ENCODE assay signal across 20 cellular contexts in genomic region chr4:95193391-95194224, GRCh38.
DNase-seq lines count a peak whose midpoint lies in the region; ATAC-seq and TF ChIP-seq lines count a peak whose summit lies in the region.
"Had no signal": no experiment of that assay in that cellular context is flagged by ENCODE, and none has a peak within 500 bp of the region (broad histone marks: within the 10 kb centered on the region; RNA-seq: fewer than 3 reads in every experiment).

No MANE protein-coding gene starts in this region.

- H3K9me3 Mint-ChIP-seq in nephron, result no peaks in the 10 kb centered on the region
- H3K9me3 Mint-ChIP-seq: activated naive CD4-positive, alpha-beta T cell treated with anti-CD3 and anti-CD28 coated beads, Interleukin-2, amount 50 U/mL, for 24 hours had no signal

- H3K79me2 ChIP-seq in mesendoderm (ENCODE audit: control insufficient read depth, insufficient read depth, low read length), result no peaks in the 10 kb centered on the region

- no peak overlapping the region for H3K27ac ChIP-seq in right atrium auricular region
- H3K27ac ChIP-seq in caudate nucleus (ENCODE audit: low read depth, low read length), result peak overlapping the region; percentile 93
- H3K27ac ChIP-seq in mesendoderm (ENCODE audit: low read depth, low read length), result no peak overlapping the region
- H3K27ac ChIP-seq: HL-60 had no signal

- no peak for TF ChIP-seq POLR2A in erythroblast (IDR thresholded peaks at IDR 0.05; ENCODE audit: low read length)

- no CpG with 5 or more reads among the region's 22 CpGs for WGBS in mesendoderm (ENCODE audit: extremely low coverage, insufficient coverage, low lambda C conversion rate)

- no peak overlapping the region for H2BK5ac ChIP-seq in mesendoderm (ENCODE audit: low read length)

- H3K4me2 ChIP-seq in mesendoderm (ENCODE audit: low read length), result no peak overlapping the region

- intact Hi-C loops in Right ventricle myocardium inferior (cut with DNase I), result no loop called here

- H2BK15ac ChIP-seq in mesendoderm (replicated peaks; ENCODE audit: low read depth), result no peak overlapping the region

- H2AK5ac ChIP-seq in mesendoderm (ENCODE audit: low read length), result no peak overlapping the region

- H3K27ac Mint-ChIP-seq in nephron, result peak overlapping the region; percentile 19 to 56 (median 25)
- H3K27ac Mint-ChIP-seq: activated naive CD4-positive, alpha-beta T cell treated with anti-CD3 and anti-CD28 coated beads, Interleukin-2, amount 50 U/mL, for 24 hours; effector memory CD8-positive, alpha-beta T cell had no signal

- H3K18ac ChIP-seq in mesendoderm (ENCODE audit: low read length), result no peak overlapping the region

- no peak for TF ChIP-seq CTCF in right atrium auricular region (IDR thresholded peaks at IDR 0.05)
- TF ChIP-seq CTCF in nephron (IDR thresholded peaks at IDR 0.05; ENCODE audit: unreplicated experiment in 3 of 3), result no peak

- no peak overlapping the region for H3K56ac ChIP-seq in mesendoderm (ENCODE audit: low read length)

- peaks cover 4% of the 10 kb centered on the region for H3K27me3 Mint-ChIP-seq in nephron (ENCODE audit: low read depth)
- H3K27me3 Mint-ChIP-seq: CD8-positive, alpha-beta memory T cell; effector memory CD8-positive, alpha-beta T cell had no signal

- H3K36me3 ChIP-seq in right atrium auricular region (no peaks in the 10 kb centered on the region), mesendoderm (ENCODE audit: control insufficient read depth, insufficient read depth, low read length) (no peaks in the 10 kb centered on the region)

- no peak overlapping the region for H4K5ac ChIP-seq in mesendoderm (ENCODE audit: low read length)

- H3K27me3 ChIP-seq in right atrium auricular region (no peaks in the 10 kb centered on the region), mesendoderm (ENCODE audit: insufficient read depth, low read length, poor library complexity) (no peaks in the 10 kb centered on the region)

- H3K4me3 ChIP-seq in right atrium auricular region, result no peak overlapping the region
- H3K4me3 ChIP-seq in mesendoderm (ENCODE audit: low read length), result no peak overlapping the region

- no peaks in the 10 kb centered on the region for H3K79me1 ChIP-seq in mesendoderm (ENCODE audit: low read length)

- no peak overlapping the region for H3K9ac ChIP-seq in mesendoderm (ENCODE audit: low read length)

- H2BK120ac ChIP-seq in mesendoderm (ENCODE audit: low read depth, low read length), result no peak overlapping the region

- no peak overlapping the region for H4K8ac ChIP-seq in mesendoderm (ENCODE audit: low read depth, low read length)

- peaks cover 52% of the 10 kb centered on the region for H3K36me3 Mint-ChIP-seq in nephron (ENCODE audit: low read depth)
- H3K36me3 Mint-ChIP-seq: activated naive CD4-positive, alpha-beta T cell treated with anti-CD3 and anti-CD28 coated beads, Interleukin-2, amount 50 U/mL, for 24 hours; CD8-positive, alpha-beta memory T cell had no signal

- H3K23ac ChIP-seq in mesendoderm (ENCODE audit: low read length), result no peak overlapping the region

- H3K9me3 ChIP-seq in right atrium auricular region, result no peaks in the 10 kb centered on the region

- DNase-seq in Right ventricle myocardium inferior (ENCODE audit: missing footprints) (no peak), right atrium auricular region (ENCODE audit: low spot score) (no peak), caudate nucleus (lab: John Stamatoyannopoulos, UW) (peak in 34 of 61 donors; percentile 8 to 58 (median 26)), NCI-H1048 (lab: John Stamatoyannopoulos, UW) (no peak), mesendoderm (no peak), erythroblast (lab: John Stamatoyannopoulos, UW) (no peak), UCSD-AML1 (lab: John Stamatoyannopoulos, UW; ENCODE audit: unreplicated experiment) (no peak)
- DNase-seq: ACHN; activated CD4-positive, alpha-beta T cell treated with anti-CD3 and anti-CD28 coated beads for 4 hours; activated T-cell treated with anti-CD3 and anti-CD28 coated beads for 4 hours; CD8-positive, alpha-beta memory T cell; effector memory CD8-positive, alpha-beta T cell; KG1; left colon; NCI-H1092; stimulated activated naive CD8-positive, alpha-beta T cell treated with anti-CD3 and anti-CD28 coated beads, Interleukin-15, Interleukin-2, amounts not matched to agents 100 U/mL and 50 U/mL, for 24 hours; T-helper 9 cell had no signal

- peaks cover 19% of the 10 kb centered on the region for H3K4me1 Mint-ChIP-seq in nephron

- peak; percentile 48 for ATAC-seq in Right ventricle myocardium inferior
- ATAC-seq: effector memory CD8-positive, alpha-beta T cell; left colon; stimulated activated naive CD8-positive, alpha-beta T cell treated with anti-CD3 and anti-CD28 coated beads, Interleukin-15, Interleukin-2, amounts not matched to agents 100 U/mL and 50 U/mL, for 24 hours had no signal

- no peak overlapping the region for H3K4ac ChIP-seq in mesendoderm (ENCODE audit: low read depth, low read length)

- H3K4me1 ChIP-seq in right atrium auricular region (peaks cover 0 to 3% of the 10 kb centered on the region in 2 donors), mesendoderm (ENCODE audit: control insufficient read depth, low read depth, low read length) (no peaks in the 10 kb centered on the region)

- no peak overlapping the region for H3K4me3 Mint-ChIP-seq in nephron
- H3K4me3 Mint-ChIP-seq: activated naive CD4-positive, alpha-beta T cell treated with anti-CD3 and anti-CD28 coated beads, Interleukin-2, amount 50 U/mL, for 24 hours; CD8-positive, alpha-beta memory T cell; effector memory CD8-positive, alpha-beta T cell had no signal

Comparison
In these comparisons a context has a peak if more than half of its experiments do, and no peak if none do; other contexts are left out.
1. DNase-seq: peak in caudate nucleus (34 of 61); none in Right ventricle myocardium inferior (single experiment), right atrium auricular region (single experiment), NCI-H1048 (single experiment), mesendoderm (single experiment), erythroblast (0 of 2) and UCSD-AML1 (single experiment).